Comparison of ENCODE assay signal across 23 cellular contexts in genomic region chr3:53956591-53956990, GRCh38.
"Had no signal": no experiment of that assay in that cellular context is flagged by ENCODE, and none has a peak within 500 bp of the region (broad histone marks: within the 10 kb centered on the region; RNA-seq: fewer than 3 reads in every experiment).

No MANE protein-coding gene starts in this region.

- H3K27ac ChIP-seq: ascending aorta, cardiac muscle cell, colonic mucosa, gastrocnemius medialis, right lobe of liver, transverse colon, WERI-Rb-1 had no signal

- H3K4me1 ChIP-seq: ascending aorta, colonic mucosa, gastrocnemius medialis, right lobe of liver, transverse colon had no signal

- H3K36me3 Mint-ChIP-seq: activated naive CD8-positive, alpha-beta T cell treated with anti-CD3 and anti-CD28 coated beads, Interleukin-2, amount 10 ng/mL, durations not matched to agents 7 days and 5 days; brain had no signal

- H3K4me1 Mint-ChIP-seq: activated naive CD8-positive, alpha-beta T cell treated with anti-CD3 and anti-CD28 coated beads, Interleukin-2, amount 10 ng/mL, durations not matched to agents 7 days and 5 days; brain; nephron had no signal

- DNase-seq: activated CD4-positive, alpha-beta T cell treated with anti-CD3 and anti-CD28 coated beads for 48 hours; activated CD4-positive, alpha-beta T cell treated with anti-CD3 and anti-CD28 coated beads, Interleukin-2, amount 50 U/mL, for 48 hours; activated CD8-positive, alpha-beta memory T cell treated with anti-CD3 and anti-CD28 coated beads for 24 hours; activated effector memory CD4-positive, alpha-beta T cell treated with Interleukin-2 at 50 U/mL for 16 hours; activated naive CD4-positive, alpha-beta T cell treated with Interleukin-2 at 50 U/mL for 16 hours; activated naive CD8-positive, alpha-beta T cell treated with anti-CD3 and anti-CD28 coated beads, Interleukin-2, amount 10 ng/mL, durations not matched to agents 7 days and 5 days; cerebellar nuclear complex; colonic mucosa; effector CD8-positive, alpha-beta T cell; gastrocnemius medialis; glutamatergic neuron; left ventricle myocardium superior; right lobe of liver; stimulated activated CD4-positive, alpha-beta T cell treated with anti-CD3 and anti-CD28 coated beads, Interleukin-2, amount 100 ng/mL, for 48 hours; stimulated activated naive CD4-positive, alpha-beta T cell treated with Interleukin-2 at 50 U/mL for 16 hours; transverse colon; WERI-Rb-1 had no signal

- H3K9me3 ChIP-seq: ascending aorta, colonic mucosa, gastrocnemius medialis, right lobe of liver, transverse colon had no signal

- H3K36me3 ChIP-seq: ascending aorta, cardiac muscle cell, colonic mucosa, gastrocnemius medialis, right lobe of liver, transverse colon, WERI-Rb-1 had no signal

- ATAC-seq: activated CD4-positive, CD25-positive, alpha-beta regulatory T cell treated with anti-CD3 and anti-CD28 coated beads, Interleukin-2, amount 50 U/mL, for 24 hours; gastrocnemius medialis; left ventricle myocardium superior; right lobe of liver had no signal

- H3K4me3 ChIP-seq: ascending aorta, cardiac muscle cell, colonic mucosa, gastrocnemius medialis, right lobe of liver, transverse colon had no signal

- H3K27ac Mint-ChIP-seq: activated naive CD8-positive, alpha-beta T cell treated with anti-CD3 and anti-CD28 coated beads, Interleukin-2, amount 10 ng/mL, durations not matched to agents 7 days and 5 days; brain; nephron; progenitor cell of endocrine pancreas had no signal

- H3K27me3 ChIP-seq: ascending aorta, cardiac muscle cell, colonic mucosa, gastrocnemius medialis, right lobe of liver, transverse colon had no signal

- H3K4me3 Mint-ChIP-seq: activated naive CD8-positive, alpha-beta T cell treated with anti-CD3 and anti-CD28 coated beads, Interleukin-2, amount 10 ng/mL, durations not matched to agents 7 days and 5 days; brain; nephron had no signal

- H3K9me3 Mint-ChIP-seq: activated naive CD8-positive, alpha-beta T cell treated with anti-CD3 and anti-CD28 coated beads, Interleukin-2, amount 10 ng/mL, durations not matched to agents 7 days and 5 days had no signal
